Comparison of ENCODE assay signal across 10 cellular contexts in genomic region chr1:95076034-95076433, GRCh38. TPM values are rescaled to one million over a fixed set of nuclear protein-coding genes. Genes with fewer than 3 reads are reported as not detected.
"Had no signal": no experiment of that assay in that cellular context is flagged by ENCODE, and none has a peak within 500 bp of the region (broad histone marks: within the 10 kb centered on the region; RNA-seq: fewer than 3 reads in every experiment).

No MANE protein-coding gene starts in this region.

- H3K27ac ChIP-seq: GM23248, HL-60, KMS-11 had no signal

- H3K9me3 Mint-ChIP-seq: HFFc6 had no signal

- DNase-seq: GM23248, GOT3, H7, HFFc6, IMR-90, KBM-7 had no signal

- H3K27ac Mint-ChIP-seq: HFFc6 had no signal

- H3K36me3 ChIP-seq: HAP-1 had no signal

- H3K9ac ChIP-seq: GM23248, KMS-11 had no signal

- H3K4me3 ChIP-seq: GM23248, HAP-1 had no signal

- ATAC-seq: HCT116 had no signal

- H3K4me2 ChIP-seq: KMS-11 had no signal

- H3K9me3 ChIP-seq: HAP-1 had no signal

- H3K4me1 ChIP-seq: HAP-1 had no signal

- H3K4me3 Mint-ChIP-seq: HFFc6 had no signal

- H2AFZ ChIP-seq: GM23248 had no signal

RNA-seq across cellular contexts. Expression of gene TLCD4, which starts 41.1 kb away (rescaled TPM):
- total RNA-seq: GM23248 had no signal
- polyA plus RNA-seq: GM23248 had no signal
